In genomic region chr1:18901952-18902522, GRCh38 we compare ENCODE assay signal across 8 cellular contexts. TPM values are rescaled to one million over a fixed set of nuclear protein-coding genes. Genes with fewer than 3 reads are reported as not detected.
DNase-seq lines count a peak whose midpoint lies in the region; ATAC-seq and FAIRE-seq lines count a peak whose summit lies in the region.

No MANE protein-coding gene starts in this region.

- intact Hi-C loops in activated T-helper 1 cell treated with anti-CD3 and anti-CD28 coated beads, Interleukin-12 subunit alpha, Interleukin-12 subunit beta, Interleukin-2, Interleukin-4 antibody, amounts not matched to agents 30 ng/mL and 10 ng/mL and 1 ng/mL, durations not matched to agents 14 hours and 24 hours and 36 hours (cut with micrococcal nuclease): loop anchor here (1.0 to 5.0 kb wide), 6 partner anchors 24 to 310 kb away; partner anchors contain the start of genes IFFO2 and UBR4
- intact Hi-C loops in left ventricle myocardium superior (cut with micrococcal nuclease): loop anchor here (10.0 kb wide), 1 partner anchor 193 kb away; no protein-coding TSS in a partner anchor

- H3K9me3 ChIP-seq in small intestine (ENCODE audit: control insufficient read depth, low read depth): no peaks in the 10 kb centered on the region

- peak overlapping the region; percentile 61 to 70 for H3K4me3 ChIP-seq in small intestine (ENCODE audit: low read depth in 1 of 2, low read length in 2 of 2)

- no peaks in the 10 kb centered on the region for H3K27me3 ChIP-seq in small intestine (ENCODE audit: control insufficient read depth in 2 of 2, insufficient read depth in 2 of 2, low read length in 2 of 2)

- ATAC-seq in left ventricle myocardium superior (peak; percentile 7), HG02759 (IDR thresholded peaks at IDR 0.05; ENCODE audit: unreplicated experiment) (no peak), GM19351 (IDR thresholded peaks at IDR 0.05; ENCODE audit: unreplicated experiment) (no peak), HG03565 (IDR thresholded peaks at IDR 0.05; ENCODE audit: unreplicated experiment) (no peak)

- peaks cover 44% of the 10 kb centered on the region for H3K4me1 Mint-ChIP-seq in activated T-helper 1 cell treated with anti-CD3 and anti-CD28 coated beads, Interleukin-12 subunit alpha, Interleukin-12 subunit beta, Interleukin-2, Interleukin-4 antibody, amounts not matched to agents 30 ng/mL and 10 ng/mL and 1 ng/mL, durations not matched to agents 14 hours and 24 hours and 36 hours (ENCODE audit: low read depth)

- no peaks in the 10 kb centered on the region for H3K4me1 ChIP-seq in small intestine (ENCODE audit: control insufficient read depth in 2 of 2, insufficient read depth in 1 of 2, low read depth in 1 of 2, low read length in 1 of 2)

- peak overlapping the region; percentile 96 for H3K4me3 Mint-ChIP-seq in activated T-helper 1 cell treated with anti-CD3 and anti-CD28 coated beads, Interleukin-12 subunit alpha, Interleukin-12 subunit beta, Interleukin-2, Interleukin-4 antibody, amounts not matched to agents 30 ng/mL and 10 ng/mL and 1 ng/mL, durations not matched to agents 14 hours and 24 hours and 36 hours

- FAIRE-seq in HTR-8/SVneo (lab: Jason Lieb, UNC): no peak
- FAIRE-seq in small intestine (lab: Jason Lieb, UNC): no peak

- H3K9me3 Mint-ChIP-seq in activated T-helper 1 cell treated with anti-CD3 and anti-CD28 coated beads, Interleukin-12 subunit alpha, Interleukin-12 subunit beta, Interleukin-2, Interleukin-4 antibody, amounts not matched to agents 30 ng/mL and 10 ng/mL and 1 ng/mL, durations not matched to agents 14 hours and 24 hours and 36 hours: no peaks in the 10 kb centered on the region

- peak overlapping the region; percentile 94 for H3K27ac Mint-ChIP-seq in activated T-helper 1 cell treated with anti-CD3 and anti-CD28 coated beads, Interleukin-12 subunit alpha, Interleukin-12 subunit beta, Interleukin-2, Interleukin-4 antibody, amounts not matched to agents 30 ng/mL and 10 ng/mL and 1 ng/mL, durations not matched to agents 14 hours and 24 hours and 36 hours

- no peaks in the 10 kb centered on the region for H3K27me3 Mint-ChIP-seq in activated T-helper 1 cell treated with anti-CD3 and anti-CD28 coated beads, Interleukin-12 subunit alpha, Interleukin-12 subunit beta, Interleukin-2, Interleukin-4 antibody, amounts not matched to agents 30 ng/mL and 10 ng/mL and 1 ng/mL, durations not matched to agents 14 hours and 24 hours and 36 hours (ENCODE audit: insufficient read depth)

- H3K36me3 Mint-ChIP-seq in activated T-helper 1 cell treated with anti-CD3 and anti-CD28 coated beads, Interleukin-12 subunit alpha, Interleukin-12 subunit beta, Interleukin-2, Interleukin-4 antibody, amounts not matched to agents 30 ng/mL and 10 ng/mL and 1 ng/mL, durations not matched to agents 14 hours and 24 hours and 36 hours (ENCODE audit: low read depth): peaks cover 3% of the 10 kb centered on the region

- peak overlapping the region; percentile 17 to 94 for H3K27ac ChIP-seq in small intestine (ENCODE audit: low read depth in 1 of 2, low read length in 1 of 2)

- H3K36me3 ChIP-seq in small intestine (ENCODE audit: control insufficient read depth in 2 of 2, insufficient read depth in 2 of 2, low read length in 2 of 2): peaks cover 0 to 2% of the 10 kb centered on the region in 2 donors

- DNase-seq in GM03348 (ENCODE audit: low spot score) (peak; percentile 50), HTR-8/SVneo (ENCODE audit: insufficient read length, low spot score) (peak; percentile 24), left ventricle myocardium superior (no peak), small intestine (no peak)
- DNase-seq in activated T-helper 1 cell treated with anti-CD3 and anti-CD28 coated beads, Interleukin-12 subunit alpha, Interleukin-12 subunit beta, Interleukin-2, Interleukin-4 antibody, amounts not matched to agents 30 ng/mL and 10 ng/mL and 1 ng/mL, durations not matched to agents 14 hours and 24 hours and 36 hours (ENCODE audit: low spot score): no peak

- WGBS in small intestine, 3 donors: 0 to 1% (median 1%) methylated on average over 28 to 44 of the region's 44 CpGs

RNA-seq across cellular contexts. Expression of gene ALDH4A1, which starts 0.3 kb away (rescaled TPM):
- total RNA-seq in activated T-helper 1 cell treated with anti-CD3 and anti-CD28 coated beads, Interleukin-12 subunit alpha, Interleukin-12 subunit beta, Interleukin-2, Interleukin-4 antibody, amounts not matched to agents 30 ng/mL and 10 ng/mL and 1 ng/mL, durations not matched to agents 14 hours and 24 hours and 36 hours: 3.9 and 4.4 TPM in 2 replicates
- 27.3 TPM for total RNA-seq in left ventricle myocardium superior
- 1 to 10 TPM in 1 of 3 donors, under 1 TPM in 2; 0.22 to 6.3 (median 0.81) TPM for polyA plus RNA-seq in small intestine

RNA-seq across cellular contexts. Expression of gene TAS1R2, which starts 42.6 kb away (rescaled TPM):
- total RNA-seq in activated T-helper 1 cell treated with anti-CD3 and anti-CD28 coated beads, Interleukin-12 subunit alpha, Interleukin-12 subunit beta, Interleukin-2, Interleukin-4 antibody, amounts not matched to agents 30 ng/mL and 10 ng/mL and 1 ng/mL, durations not matched to agents 14 hours and 24 hours and 36 hours: not detected in 2 replicates
- not detected for total RNA-seq in left ventricle myocardium superior
- polyA plus RNA-seq in small intestine: not detected

RNA-seq across cellular contexts. Expression of gene IFFO2, which starts 54.4 kb away (rescaled TPM):
- total RNA-seq in activated T-helper 1 cell treated with anti-CD3 and anti-CD28 coated beads, Interleukin-12 subunit alpha, Interleukin-12 subunit beta, Interleukin-2, Interleukin-4 antibody, amounts not matched to agents 30 ng/mL and 10 ng/mL and 1 ng/mL, durations not matched to agents 14 hours and 24 hours and 36 hours: 31.8 and 32.6 TPM in 2 replicates
- 5.0 TPM for total RNA-seq in left ventricle myocardium superior
- polyA plus RNA-seq in small intestine: 1 to 10 TPM in 2 of 3 donors, under 1 TPM in 1; 0.22 to 3.5 (median 1.4) TPM

Comparison
In these comparisons a context has a peak if more than half of its experiments do, and no peak if none do; other contexts are left out.
1. DNase-seq: peak in GM03348 (single experiment) and HTR-8/SVneo (single experiment); none in activated T-helper 1 cell treated with anti-CD3 and anti-CD28 coated beads, Interleukin-12 subunit alpha, Interleukin-12 subunit beta, Interleukin-2, Interleukin-4 antibody, amounts not matched to agents 30 ng/mL and 10 ng/mL and 1 ng/mL, durations not matched to agents 14 hours and 24 hours and 36 hours (single experiment), left ventricle myocardium superior (single experiment) and small intestine (single experiment).